8 cellular contexts compared by ENCODE assay signal in the genomic region with DNA sequence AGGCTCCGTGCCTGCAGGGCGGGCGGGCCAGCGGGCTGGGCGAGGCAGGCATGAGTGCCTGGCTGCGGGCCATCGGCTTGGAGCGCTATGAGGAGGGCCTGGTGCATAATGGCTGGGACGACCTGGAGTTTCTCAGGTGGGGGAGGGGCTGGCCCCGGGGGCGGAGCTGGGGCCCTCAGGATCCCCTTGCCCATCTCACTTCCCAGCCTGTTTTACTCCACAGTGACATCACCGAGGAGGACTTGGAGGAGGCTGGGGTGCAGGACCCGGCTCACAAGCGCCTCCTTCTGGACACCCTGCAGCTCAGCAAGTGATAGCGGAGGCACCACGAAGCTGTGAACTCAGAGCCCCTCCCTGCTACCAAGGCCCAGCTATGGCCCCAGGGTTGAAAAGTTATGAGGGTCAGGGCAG. TPM values are rescaled to one million over a fixed set of nuclear protein-coding genes. Genes with fewer than 3 reads are reported as not detected.
A peak's percentile ranks its signal among the peaks of the same experiment; 100 is the strongest.
DNase-seq lines count a peak whose midpoint lies in the region; ATAC-seq and TF ChIP-seq lines count a peak whose summit lies in the region.

No MANE protein-coding gene starts in this region.

- peaks cover 22% of the 10 kb centered on the region for H3K4me1 Mint-ChIP-seq in osteocyte (ENCODE audit: unreplicated experiment)

- DNase-seq in AG09309 (ENCODE audit: low read depth) (no peak), GM13977 (ENCODE audit: low spot score) (peak; percentile 89), NCI-H526 (lab: John Stamatoyannopoulos, UW) (peak; percentile 60 to 81), glomerular endothelial cell (ENCODE audit: extremely low read depth, low read depth, low spot score) (peak; percentile 16), osteocyte (ENCODE audit: extremely low spot score, unreplicated experiment) (no peak), cerebellum (ENCODE audit: low spot score) (no peak)
- peak; percentile 66 to 75 for DNase-seq in activated T-cell treated with anti-CD3 and anti-CD28 coated beads, Interleukin-2, amount 50 U/mL, for 48 hours

- peaks cover 26% of the 10 kb centered on the region for H3K36me3 Mint-ChIP-seq in osteocyte (ENCODE audit: unreplicated experiment)

- no peak overlapping the region for H3K4me3 Mint-ChIP-seq in osteocyte (ENCODE audit: unreplicated experiment)

- ATAC-seq in GM18861 (IDR thresholded peaks at IDR 0.05; ENCODE audit: unreplicated experiment): no peak

- H3K27ac Mint-ChIP-seq in osteocyte (ENCODE audit: unreplicated experiment): no peak overlapping the region

- TF ChIP-seq CTCF in AG09309 (IDR thresholded peaks at IDR 0.05; ENCODE audit: control insufficient read depth, insufficient read depth, low read depth, low read length, missing control alignments) (peak; percentile 73), GM13977 (IDR thresholded peaks at IDR 0.05; ENCODE audit: extremely low read depth, insufficient read depth, missing control alignments) (peak; percentile 85), osteocyte (IDR thresholded peaks at IDR 0.05) (peak; percentile 72)

- in situ Hi-C loops in GM13977 (cut with MboI; ENCODE audit: low pct_unique_long_range_greater_than_20kb, low sequenced_read_pairs, unreplicated experiment): no loop called here

- H3K4me3 ChIP-seq in AG09309 (ENCODE audit: control insufficient read depth, low read depth, low read length): no peak overlapping the region

- no peaks in the 10 kb centered on the region for H3K9me3 Mint-ChIP-seq in osteocyte (ENCODE audit: unreplicated experiment)

- peaks cover 16% of the 10 kb centered on the region for H3K27me3 Mint-ChIP-seq in osteocyte (ENCODE audit: unreplicated experiment)

RNA-seq across cellular contexts. Expression of gene PHOX2A, which starts 5.9 kb away (rescaled TPM):
- total RNA-seq in glomerular endothelial cell: not detected in 2 replicates
- total RNA-seq in osteocyte: not detected in 2 replicates
- not detected for total RNA-seq in cerebellum

RNA-seq across cellular contexts. Expression of gene INPPL1, which starts 13.5 kb away (rescaled TPM):
- total RNA-seq in glomerular endothelial cell: 77.3 and 111 TPM in 2 replicates
- 259 and 289 TPM in 2 replicates for total RNA-seq in osteocyte
- total RNA-seq in cerebellum: 23.9 TPM

RNA-seq across cellular contexts. Expression of gene FOLR2, which starts 21.5 kb away (rescaled TPM):
- total RNA-seq in glomerular endothelial cell: not detected in 2 replicates
- not detected in 2 replicates for total RNA-seq in osteocyte
- 7.3 TPM for total RNA-seq in cerebellum

RNA-seq across cellular contexts. Expression of gene FOLR1, which starts 46.1 kb away (rescaled TPM):
- total RNA-seq in glomerular endothelial cell (1.2 TPM in 1 of 2 replicates, not detected in the other), osteocyte (not detected in 2 replicates), cerebellum (0.82 TPM)

Comparison
In these comparisons a context has a peak if more than half of its experiments do, and no peak if none do; other contexts are left out.
1. DNase-seq: peak in GM13977 (single experiment), NCI-H526 (2 of 2), activated T-cell treated with anti-CD3 and anti-CD28 coated beads, Interleukin-2, amount 50 U/mL, for 48 hours (2 of 2) and glomerular endothelial cell (single experiment); none in AG09309 (single experiment), osteocyte (single experiment) and cerebellum (single experiment).
2. Peak in every context shown above with its lines, with median percentiles within 50 percentile points of each other: CTCF ChIP-seq.